In the genomic region with DNA sequence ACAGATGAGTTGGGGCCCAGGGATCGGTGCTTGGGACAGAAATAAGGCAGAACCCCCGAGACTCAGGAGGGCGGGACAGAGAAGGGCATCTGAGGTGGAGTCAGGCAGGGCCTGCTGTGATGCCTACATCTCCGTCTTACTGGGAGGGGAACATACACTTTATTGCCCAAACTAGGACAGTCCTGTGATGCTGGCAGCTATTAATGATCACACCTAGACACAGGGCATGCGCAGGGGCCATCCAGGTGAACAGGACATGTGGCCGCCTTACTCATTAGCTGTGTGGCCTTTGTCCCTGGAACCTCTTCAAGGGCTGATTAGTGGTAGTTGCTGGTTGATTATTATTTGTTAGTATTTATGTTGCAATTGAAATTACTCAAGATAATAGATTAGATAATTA, we compare ENCODE assay signal across 35 cellular contexts. TPM values are rescaled to one million over a fixed set of nuclear protein-coding genes. Genes with fewer than 3 reads are reported as not detected.
"Had no signal": no experiment of that assay in that cellular context is flagged by ENCODE, and none has a peak within 500 bp of the region (broad histone marks: within the 10 kb centered on the region; RNA-seq: fewer than 3 reads in every experiment).

No MANE protein-coding gene starts in this region.

- H3K4me3 ChIP-seq: Peyer's patch had no signal

- H3K4me1 Mint-ChIP-seq: activated B cell treated with CpG ODN at 0.5 μM for 24 hours; activated naive CD4-positive, alpha-beta T cell treated with anti-CD3 and anti-CD28 coated beads, Interleukin-2, amount 10 ng/mL, durations not matched to agents 7 days and 5 days; activated naive CD8-positive, alpha-beta T cell treated with anti-CD3 and anti-CD28 coated beads, Interleukin-2, amount 50 U/mL, for 24 hours had no signal

- H3K27me3 ChIP-seq: brain microvascular endothelial cell, Peyer's patch had no signal

- H3K27ac ChIP-seq: brain microvascular endothelial cell, VCaP had no signal

- H3K36me3 Mint-ChIP-seq: activated CD4-positive, alpha-beta memory T cell treated with anti-CD3 and anti-CD28 coated beads for 36 hours; activated naive CD4-positive, alpha-beta T cell treated with anti-CD3 and anti-CD28 coated beads, Interleukin-2, amount 10 ng/mL, durations not matched to agents 7 days and 5 days; activated naive CD8-positive, alpha-beta T cell had no signal

- ATAC-seq: activated naive CD8-positive, alpha-beta T cell treated with anti-CD3 and anti-CD28 coated beads, Interleukin-2, amount 50 U/mL, for 24 hours; activated T-cell treated with anti-CD3 and anti-CD28 coated beads, Interleukin-2, amount 50 U/mL, for 4 hours; SK-N-SH treated with all-trans-retinoic acid at 6 μM for 48 hours had no signal

- H3K9me3 ChIP-seq: Peyer's patch had no signal

- H3K36me3 ChIP-seq: Peyer's patch had no signal

- H3K4me3 Mint-ChIP-seq: activated B cell treated with CpG ODN at 0.5 μM for 24 hours; activated CD4-positive, alpha-beta memory T cell treated with anti-CD3 and anti-CD28 coated beads for 36 hours; activated naive CD4-positive, alpha-beta T cell treated with anti-CD3 and anti-CD28 coated beads, Interleukin-2, amount 10 ng/mL, durations not matched to agents 7 days and 5 days; activated naive CD8-positive, alpha-beta T cell; activated naive CD8-positive, alpha-beta T cell treated with anti-CD3 and anti-CD28 coated beads, Interleukin-2, amount 50 U/mL, for 24 hours; activated T-cell treated with anti-CD3 and anti-CD28 coated beads, Interleukin-2, amount 50 U/mL, for 4 hours; activated T-helper 1 cell treated with anti-CD3 and anti-CD28 coated beads, Interleukin-12 subunit alpha, Interleukin-12 subunit beta, Interleukin-2, Interleukin-4 antibody, amounts not matched to agents 30 ng/mL and 10 ng/mL and 1 ng/mL, durations not matched to agents 14 hours and 24 hours and 36 hours had no signal

- H3K27me3 Mint-ChIP-seq: activated B cell treated with CpG ODN at 0.5 μM for 24 hours; activated CD4-positive, alpha-beta memory T cell treated with anti-CD3 and anti-CD28 coated beads for 36 hours; activated naive CD4-positive, alpha-beta T cell treated with anti-CD3 and anti-CD28 coated beads, Interleukin-2, amount 10 ng/mL, durations not matched to agents 7 days and 5 days; activated naive CD8-positive, alpha-beta T cell; activated naive CD8-positive, alpha-beta T cell treated with anti-CD3 and anti-CD28 coated beads, Interleukin-2, amount 50 U/mL, for 24 hours had no signal

- H3K27ac Mint-ChIP-seq: activated B cell treated with CpG ODN at 0.5 μM for 24 hours; activated CD4-positive, alpha-beta memory T cell treated with anti-CD3 and anti-CD28 coated beads for 36 hours; activated naive CD4-positive, alpha-beta T cell treated with anti-CD3 and anti-CD28 coated beads, Interleukin-2, amount 10 ng/mL, durations not matched to agents 7 days and 5 days; activated naive CD8-positive, alpha-beta T cell; activated naive CD8-positive, alpha-beta T cell treated with anti-CD3 and anti-CD28 coated beads, Interleukin-2, amount 50 U/mL, for 24 hours; activated T-helper 1 cell treated with anti-CD3 and anti-CD28 coated beads, Interleukin-12 subunit alpha, Interleukin-12 subunit beta, Interleukin-2, Interleukin-4 antibody, amounts not matched to agents 30 ng/mL and 10 ng/mL and 1 ng/mL, durations not matched to agents 14 hours and 24 hours and 36 hours had no signal

- H3K9me3 Mint-ChIP-seq: activated B cell treated with CpG ODN at 0.5 μM for 24 hours; activated CD4-positive, alpha-beta memory T cell treated with anti-CD3 and anti-CD28 coated beads for 36 hours; activated naive CD4-positive, alpha-beta T cell treated with anti-CD3 and anti-CD28 coated beads, Interleukin-2, amount 10 ng/mL, durations not matched to agents 7 days and 5 days; activated naive CD8-positive, alpha-beta T cell treated with anti-CD3 and anti-CD28 coated beads, Interleukin-2, amount 50 U/mL, for 24 hours; activated T-cell treated with anti-CD3 and anti-CD28 coated beads, Interleukin-2, amount 50 U/mL, for 4 hours; activated T-helper 1 cell treated with anti-CD3 and anti-CD28 coated beads, Interleukin-12 subunit alpha, Interleukin-12 subunit beta, Interleukin-2, Interleukin-4 antibody, amounts not matched to agents 30 ng/mL and 10 ng/mL and 1 ng/mL, durations not matched to agents 14 hours and 24 hours and 36 hours had no signal

- DNase-seq: activated B cell treated with CpG ODN at 0.5 μM for 24 hours; activated CD4-positive, alpha-beta memory T cell treated with anti-CD3 and anti-CD28 coated beads for 36 hours; activated CD4-positive, alpha-beta T cell treated with anti-CD3 and anti-CD28 coated beads for 4 hours; activated CD4-positive, alpha-beta T cell treated with anti-CD3 and anti-CD28 coated beads, Interleukin-2, amount 50 U/mL, for 1 hour; activated CD4-positive, CD25-positive, alpha-beta regulatory T cell treated with anti-CD3 and anti-CD28 coated beads, Interleukin-2, amount 50 U/mL, for 72 hours; activated CD8-positive, alpha-beta memory T cell treated with anti-CD3 and anti-CD28 coated beads, Interleukin-2, amount 50 U/mL, for 4 hours; activated effector memory CD4-positive, alpha-beta T cell treated with Interleukin-2 at 50 U/mL for 16 hours; activated naive CD4-positive, alpha-beta T cell treated with anti-CD3 and anti-CD28 coated beads, Interleukin-2, amount 10 ng/mL, durations not matched to agents 7 days and 5 days; activated naive CD8-positive, alpha-beta T cell treated with anti-CD3 and anti-CD28 coated beads, Interleukin-2, amount 50 U/mL, for 24 hours; activated T-cell treated with anti-CD3 and anti-CD28 coated beads for 4 hours; activated T-cell treated with anti-CD3 and anti-CD28 coated beads, Interleukin-2, amount 50 U/mL, for 4 hours; amniotic stem cell; aorta; brain microvascular endothelial cell; Karpas-422; KBM-7; NCI-H1092; NCI-H1436 treated with DMSO at 0.1 percent for 48 hours; NCI-H1694 treated with DMSO at 0.1 percent for 48 hours; NCI-H2029; NCI-H345; NCI-H524 treated with DMSO at 0.1 percent for 48 hours; RPMI8226; SIG-M5; T-helper 1 cell; T-helper 2 cell; T-helper 9 cell had no signal

RNA-seq across cellular contexts. Expression of gene MLPH, which starts 33.2 kb away (rescaled TPM):
- total RNA-seq: activated B cell treated with CpG ODN at 0.5 μM for 24 hours; activated CD4-positive, alpha-beta memory T cell treated with anti-CD3 and anti-CD28 coated beads for 36 hours; activated T-helper 1 cell treated with anti-CD3 and anti-CD28 coated beads, Interleukin-12 subunit alpha, Interleukin-12 subunit beta, Interleukin-2, Interleukin-4 antibody, amounts not matched to agents 30 ng/mL and 10 ng/mL and 1 ng/mL, durations not matched to agents 14 hours and 24 hours and 36 hours had no signal

RNA-seq across cellular contexts. Expression of gene PRLH, which starts 46.1 kb away (rescaled TPM):
- total RNA-seq: activated B cell treated with CpG ODN at 0.5 μM for 24 hours; activated CD4-positive, alpha-beta memory T cell treated with anti-CD3 and anti-CD28 coated beads for 36 hours; activated T-cell treated with anti-CD3 and anti-CD28 coated beads, Interleukin-2, amount 50 U/mL, for 4 hours; activated T-helper 1 cell treated with anti-CD3 and anti-CD28 coated beads, Interleukin-12 subunit alpha, Interleukin-12 subunit beta, Interleukin-2, Interleukin-4 antibody, amounts not matched to agents 30 ng/mL and 10 ng/mL and 1 ng/mL, durations not matched to agents 14 hours and 24 hours and 36 hours; aorta; MCF 10A; NCI-H460; Peyer's patch; SK-MEL-5 had no signal
- polyA plus RNA-seq: aorta had no signal
